In the genomic region with DNA sequence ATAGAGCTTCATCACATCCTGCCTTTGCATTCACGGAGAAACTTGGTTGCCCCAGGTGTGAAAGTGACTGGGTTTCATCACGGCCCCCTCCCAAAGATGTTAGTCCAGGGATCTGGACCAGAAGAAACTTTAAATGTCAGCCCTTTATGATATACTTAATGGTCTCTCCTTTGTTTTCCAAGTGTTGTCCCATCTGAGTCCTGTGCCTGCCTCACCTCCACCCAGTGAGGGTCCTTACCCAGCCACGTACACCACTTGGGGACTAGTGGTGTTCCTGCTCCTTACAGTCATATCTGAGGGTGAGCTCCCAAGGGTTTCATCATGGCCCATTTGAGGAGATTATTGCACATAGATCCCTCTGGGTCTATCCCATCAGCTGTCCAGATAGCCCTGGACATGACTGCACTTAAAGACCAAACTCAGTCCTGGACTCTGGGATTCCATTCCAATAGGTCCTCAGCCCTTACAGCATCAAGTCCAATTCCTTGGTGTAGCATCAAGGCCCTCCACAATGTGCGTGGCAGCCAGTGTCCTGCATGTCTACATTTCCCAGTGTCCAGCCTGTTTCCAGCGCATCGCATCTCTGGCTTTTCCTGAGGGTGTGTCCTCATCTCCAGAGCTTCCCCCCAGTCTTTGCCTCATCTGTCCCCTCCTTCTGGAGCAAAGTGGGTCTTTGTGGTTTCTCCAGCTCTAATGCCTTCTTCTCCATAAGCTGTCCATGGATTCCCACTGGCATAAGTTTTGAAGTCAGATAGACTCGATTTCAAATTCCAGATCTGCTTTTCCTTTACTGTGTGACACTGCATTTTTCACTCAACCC, we compare ENCODE assay signal across 26 cellular contexts.
"Had no signal": no experiment of that assay in that cellular context is flagged by ENCODE, and none has a peak within 500 bp of the region (broad histone marks: within the 10 kb centered on the region; RNA-seq: fewer than 3 reads in every experiment).

No MANE protein-coding gene starts in this region.

- FAIRE-seq: frontal cortex had no signal

- H3K27me3 Mint-ChIP-seq: dendritic cell treated with granulocyte-macrophage colony-stimulating factor and Interleukin-4, amounts not matched to agents 40 ng/mL and 50 ng/mL, for 4 days; effector memory CD8-positive, alpha-beta T cell had no signal

- DNase-seq: colonic mucosa; cortex of kidney; effector CD8-positive, alpha-beta T cell; effector memory CD8-positive, alpha-beta T cell; endodermal cell; erythroblast; foreskin keratinocyte; heart left ventricle; hypothalamus; immature natural killer cell; islet precursor cell; kidney; kidney glomerular epithelial cell; left lung; left ventricle myocardium superior; lower lobe of right lung; mesenchymal stem cell; mucosa of descending colon; naive B cell had no signal

- ATAC-seq: effector memory CD8-positive, alpha-beta T cell; esophagus mucosa; foreskin keratinocyte; gastroesophageal sphincter; heart left ventricle; left lung; left ventricle myocardium superior; lower lobe of right lung; mucosa of descending colon had no signal

- H3K4me1 ChIP-seq: colonic mucosa, foreskin keratinocyte, gastroesophageal sphincter, heart left ventricle, left lung, lower lobe of right lung had no signal

- H3K4me3 ChIP-seq: colonic mucosa, gastroesophageal sphincter, heart left ventricle, hepatocyte, left lung, lower lobe of right lung, mucosa of descending colon had no signal

- H2AFZ ChIP-seq: hepatocyte had no signal

- H3K79me2 ChIP-seq: hepatocyte had no signal

- H3K4me1 Mint-ChIP-seq: endodermal cell, immature natural killer cell, naive B cell had no signal

- H3K27me3 ChIP-seq: colonic mucosa, foreskin keratinocyte, gastroesophageal sphincter, hepatocyte had no signal

- H3K4me2 ChIP-seq: hepatocyte had no signal

- H3K27ac ChIP-seq: colonic mucosa, epithelial cell of prostate, foreskin keratinocyte, gastroesophageal sphincter, heart left ventricle, hepatocyte, left lung, lower lobe of right lung had no signal

- H3K4me3 Mint-ChIP-seq: dendritic cell treated with granulocyte-macrophage colony-stimulating factor and Interleukin-4, amounts not matched to agents 40 ng/mL and 50 ng/mL, for 4 days; effector memory CD8-positive, alpha-beta T cell; endodermal cell; immature natural killer cell; mesothelial cell of epicardium; naive B cell had no signal

- H3K36me3 Mint-ChIP-seq: immature natural killer cell, mesothelial cell of epicardium, naive B cell had no signal

- H3K9me3 ChIP-seq: colonic mucosa, gastroesophageal sphincter, heart left ventricle, left lung, lower lobe of right lung, mucosa of descending colon had no signal

- H3K27ac Mint-ChIP-seq: dendritic cell treated with granulocyte-macrophage colony-stimulating factor and Interleukin-4, amounts not matched to agents 40 ng/mL and 50 ng/mL, for 4 days; effector memory CD8-positive, alpha-beta T cell; endodermal cell; immature natural killer cell; mesothelial cell of epicardium; naive B cell had no signal

- H3K9me3 Mint-ChIP-seq: dendritic cell treated with granulocyte-macrophage colony-stimulating factor and Interleukin-4, amounts not matched to agents 40 ng/mL and 50 ng/mL, for 4 days; endodermal cell; immature natural killer cell had no signal

- H3K36me3 ChIP-seq: colonic mucosa, gastroesophageal sphincter, heart left ventricle, left lung, lower lobe of right lung had no signal
